In the genomic region with DNA sequence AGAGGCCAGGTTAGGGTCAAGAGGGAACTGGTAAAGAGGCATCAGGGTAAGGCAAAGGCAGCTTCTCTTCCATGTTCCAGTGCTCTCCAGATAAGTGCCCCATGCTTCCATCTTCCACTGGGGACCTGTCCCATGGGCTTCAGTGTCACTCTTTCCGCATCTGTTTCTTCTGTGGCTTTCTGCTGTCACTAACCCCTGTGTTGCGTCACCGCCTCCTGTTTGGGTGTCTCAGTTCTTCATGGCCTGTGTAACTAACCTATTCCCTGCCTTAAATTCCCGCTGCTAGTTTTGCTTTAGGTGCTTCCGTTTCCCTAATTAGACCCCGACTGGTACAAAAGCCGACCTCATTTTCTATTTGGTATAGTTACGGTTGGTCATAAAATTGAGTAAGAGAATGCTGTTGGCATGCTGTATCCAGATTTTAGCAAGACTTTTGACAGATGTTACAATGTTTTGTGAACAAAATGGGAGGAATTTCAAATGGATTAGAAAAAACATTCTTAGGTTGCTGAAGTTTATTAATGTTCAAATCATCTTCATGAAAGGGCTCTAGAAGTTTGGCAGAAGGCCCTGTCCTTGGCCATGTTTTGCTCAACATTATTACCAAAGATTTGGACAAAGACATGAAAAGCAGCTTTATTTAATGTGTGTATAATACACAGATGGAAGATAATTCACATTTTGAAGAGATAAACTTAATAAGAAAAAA, we compare ENCODE assay signal across 1 cellular context.
TF ChIP-seq lines count a peak whose summit lies in the region.

No MANE protein-coding gene starts in this region.

TF ChIP-seq in SK-N-SH, 30 proteins besides CTCF, POLR2A, EP300 and RAD21 (continued from another document):
- TF ChIP-seq POLR2AphosphoS5 (IDR thresholded peaks at IDR 0.05; ENCODE audit: low read depth, low read length) (no peak), FOSL2 (IDR thresholded peaks at IDR 0.05; ENCODE audit: borderline replicate concordance, low read depth) (no peak), MEF2A (IDR thresholded peaks at IDR 0.05; ENCODE audit: borderline replicate concordance, low read depth) (no peak), FOXJ3 (CRISPR knock-in tag; IDR thresholded peaks at IDR 0.05) (no peak), TCF12 (IDR thresholded peaks at IDR 0.05) (no peak)
